16 cellular contexts compared by ENCODE assay signal in the genomic region with DNA sequence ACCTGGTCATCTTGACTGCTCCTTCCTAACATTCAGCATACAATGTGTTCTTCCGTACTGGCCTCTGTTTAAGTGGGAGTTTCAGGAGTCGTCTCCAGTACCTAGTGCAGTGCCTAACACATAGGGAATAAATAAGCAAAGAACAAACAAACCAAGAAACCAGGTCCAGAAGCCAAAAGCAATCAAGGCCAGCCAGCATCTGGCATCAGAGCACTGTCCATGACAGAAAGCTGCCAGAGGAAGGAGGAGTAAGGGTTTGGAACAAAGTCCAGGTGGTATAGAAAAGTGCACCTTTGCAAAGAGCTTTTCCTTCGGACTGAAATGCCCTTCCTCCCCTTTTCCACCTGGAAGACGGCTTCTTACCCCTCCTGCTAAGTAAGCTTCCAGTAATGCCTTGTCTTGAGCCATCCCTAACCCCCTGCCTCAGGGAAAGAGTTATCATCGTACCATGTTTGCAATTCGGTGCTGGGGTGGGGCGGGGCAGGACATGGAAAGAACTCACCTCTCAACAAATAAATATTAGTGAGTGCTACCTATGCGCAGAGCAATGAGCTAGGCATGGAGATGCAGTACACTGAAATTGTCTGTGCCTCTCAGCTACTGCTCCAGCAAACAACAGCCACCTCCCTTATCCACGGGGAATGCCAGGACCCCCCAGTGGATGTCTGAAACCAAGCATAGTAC. TPM values are rescaled to one million over a fixed set of nuclear protein-coding genes. Genes with fewer than 3 reads are reported as not detected.
DNase-seq lines count a peak whose midpoint lies in the region; ATAC-seq and TF ChIP-seq lines count a peak whose summit lies in the region.
"Had no signal": no experiment of that assay in that cellular context is flagged by ENCODE, and none has a peak within 500 bp of the region (broad histone marks: within the 10 kb centered on the region; RNA-seq: fewer than 3 reads in every experiment).

No MANE protein-coding gene starts in this region.

- H3K9me3 ChIP-seq in upper lobe of left lung, result no peaks in the 10 kb centered on the region
- H3K9me3 ChIP-seq: ovary had no signal

- H3K4me3 ChIP-seq in upper lobe of left lung, result no peak overlapping the region
- H3K4me3 ChIP-seq: ovary, skin epidermis had no signal

- no peak for TF ChIP-seq CTCF in natural killer cell (IDR thresholded peaks at IDR 0.05)
- no peak for TF ChIP-seq CTCF in upper lobe of left lung (IDR thresholded peaks at IDR 0.05)

- TF ChIP-seq POLR2A in upper lobe of left lung (IDR thresholded peaks at IDR 0.05), result no peak

- CTCF ChIA-PET in HEK293T (lab: Yijun Ruan, JAX), result no interaction called here

- H3K4me1 ChIP-seq in upper lobe of left lung, result no peaks in the 10 kb centered on the region

- H3K9me3 Mint-ChIP-seq in natural killer cell treated with Interleukin-12 subunit alpha and Interleukin-12 subunit beta and Interleukin-15 and Interleukin-18, amount 100 ng/mL, for 72 hours, result no peaks in the 10 kb centered on the region
- no peaks in the 10 kb centered on the region for H3K9me3 Mint-ChIP-seq in natural killer cell
- H3K9me3 Mint-ChIP-seq: activated B cell treated with CpG ODN at 0.5 μM for 24 hours had no signal

- no peak for DNase-seq in natural killer cell treated with Interleukin-12 subunit alpha and Interleukin-12 subunit beta and Interleukin-15 and Interleukin-18, amount 100 ng/mL, for 72 hours (ENCODE audit: low spot score)
- DNase-seq in natural killer cell (no peak), ecto neural progenitor cell (ENCODE audit: low spot score) (peak; percentile 39), HCEC 1CT (no peak), upper lobe of left lung (no peak), HEK293T (ENCODE audit: extremely low spot score) (no peak)
- DNase-seq: activated B cell treated with CpG ODN at 0.5 μM for 24 hours, glutamatergic neuron, H7, Karpas-422, NCI-H1436 treated with DMSO at 0.1 percent for 48 hours, NCI-H446, ovary had no signal

- H3K27me3 Mint-ChIP-seq in natural killer cell treated with Interleukin-12 subunit alpha and Interleukin-12 subunit beta and Interleukin-15 and Interleukin-18, amount 100 ng/mL, for 72 hours, result peaks cover 14 to 32% of the 10 kb centered on the region in 2 donors
- peaks cover 23 to 24% of the 10 kb centered on the region in 2 donors for H3K27me3 Mint-ChIP-seq in natural killer cell (ENCODE audit: low read depth in 2 of 2)

- intact Hi-C loops in natural killer cell (cut with micrococcal nuclease), result no loop called here

- TF ChIP-seq EP300 in upper lobe of left lung (IDR thresholded peaks at IDR 0.05), result no peak

- peaks cover 20 to 27% of the 10 kb centered on the region in 2 donors for H3K4me1 Mint-ChIP-seq in natural killer cell treated with Interleukin-12 subunit alpha and Interleukin-12 subunit beta and Interleukin-15 and Interleukin-18, amount 100 ng/mL, for 72 hours (ENCODE audit: low read depth in 2 of 2)
- H3K4me1 Mint-ChIP-seq in natural killer cell, result peaks cover 16% of the 10 kb centered on the region in 2 donors

- no peaks in the 10 kb centered on the region for H3K36me3 ChIP-seq in upper lobe of left lung
- H3K36me3 ChIP-seq: ovary had no signal

- POLR2A ChIA-PET in HEK293T (lab: Yijun Ruan, JAX), result interaction anchor here (0.8 kb wide), 1 partner anchor 298 kb away, joined by 3 read pairs; no protein-coding TSS in a partner anchor

- no peak overlapping the region for H3K4me3 Mint-ChIP-seq in natural killer cell treated with Interleukin-12 subunit alpha and Interleukin-12 subunit beta and Interleukin-15 and Interleukin-18, amount 100 ng/mL, for 72 hours
- no peak overlapping the region for H3K4me3 Mint-ChIP-seq in natural killer cell

- WGBS in upper lobe of left lung, 2 donors, result 88 to 92% methylated on average over 9 of the region's 9 CpGs

- ATAC-seq in natural killer cell treated with Interleukin-12 subunit alpha and Interleukin-12 subunit beta and Interleukin-15 and Interleukin-18, amount 100 ng/mL, for 72 hours, result no peak
- ATAC-seq in natural killer cell (no peak), SK-N-SH treated with all-trans-retinoic acid at 6 μM for 48 hours (peak; percentile 39), GM21723 (IDR thresholded peaks at IDR 0.05; ENCODE audit: unreplicated experiment) (no peak), upper lobe of left lung (ENCODE audit: low FRiP score in 2 of 2) (no peak)

- H3K27ac ChIP-seq in upper lobe of left lung, result no peak overlapping the region
- H3K27ac ChIP-seq: ovary, skin epidermis had no signal

- no peaks in the 10 kb centered on the region for H3K36me3 Mint-ChIP-seq in natural killer cell treated with Interleukin-12 subunit alpha and Interleukin-12 subunit beta and Interleukin-15 and Interleukin-18, amount 100 ng/mL, for 72 hours
- no peaks in the 10 kb centered on the region for H3K36me3 Mint-ChIP-seq in natural killer cell

- peak overlapping the region; percentile 65 to 87 for H3K27ac Mint-ChIP-seq in natural killer cell treated with Interleukin-12 subunit alpha and Interleukin-12 subunit beta and Interleukin-15 and Interleukin-18, amount 100 ng/mL, for 72 hours
- peak overlapping the region in 1 of 2 donors; percentile 69 for H3K27ac Mint-ChIP-seq in natural killer cell

- no peaks in the 10 kb centered on the region for H3K27me3 ChIP-seq in upper lobe of left lung
- H3K27me3 ChIP-seq: ovary had no signal

TF ChIP-seq in SK-N-SH treated with all-trans-retinoic acid at 6 μM for 48 hours, 23 proteins besides CTCF, POLR2A, EP300 and RAD21:
- no peak for TF ChIP-seq ZNF565 (CRISPR knock-in tag; conservative IDR thresholded peaks at IDR 0.05; ENCODE audit: low read depth)
- no peak for TF ChIP-seq ZC3H10 (CRISPR knock-in tag; IDR thresholded peaks at IDR 0.05)
- TF ChIP-seq ZFP30 (CRISPR knock-in tag; IDR thresholded peaks at IDR 0.05), result no peak
- TF ChIP-seq BACH2 (CRISPR knock-in tag; IDR thresholded peaks at IDR 0.05; ENCODE audit: borderline replicate concordance), result no peak
- TF ChIP-seq, protein P1, sequence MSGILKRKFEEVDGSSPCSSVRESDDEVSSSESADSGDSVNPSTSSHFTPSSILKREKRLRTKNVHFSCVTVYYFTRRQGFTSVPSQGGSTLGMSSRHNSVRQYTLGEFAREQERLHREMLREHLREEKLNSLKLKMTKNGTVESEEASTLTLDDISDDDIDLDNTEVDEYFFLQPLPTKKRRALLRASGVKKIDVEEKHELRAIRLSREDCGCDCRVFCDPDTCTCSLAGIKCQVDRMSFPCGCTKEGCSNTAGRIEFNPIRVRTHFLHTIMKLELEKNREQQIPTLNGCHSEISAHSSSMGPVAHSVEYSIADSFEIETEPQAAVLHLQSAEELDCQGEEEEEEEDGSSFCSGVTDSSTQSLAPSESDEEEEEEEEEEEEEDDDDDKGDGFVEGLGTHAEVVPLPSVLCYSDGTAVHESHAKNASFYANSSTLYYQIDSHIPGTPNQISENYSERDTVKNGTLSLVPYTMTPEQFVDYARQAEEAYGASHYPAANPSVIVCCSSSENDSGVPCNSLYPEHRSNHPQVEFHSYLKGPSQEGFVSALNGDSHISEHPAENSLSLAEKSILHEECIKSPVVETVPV (CRISPR knock-in tag; IDR thresholded peaks at IDR 0.05), result no peak
- TF ChIP-seq ARNTL (CRISPR knock-in tag; IDR thresholded peaks at IDR 0.05; ENCODE audit: borderline replicate concordance, low read depth), result no peak
- no peak for TF ChIP-seq ISL1 (CRISPR knock-in tag; IDR thresholded peaks at IDR 0.05)
- TF ChIP-seq ZNF8 (CRISPR knock-in tag; IDR thresholded peaks at IDR 0.05), result no peak
TF ChIP-seq in SK-N-SH treated with all-trans-retinoic acid at 6 μM for 48 hours: peak in this region for 0.

TF ChIP-seq in HEK293T, 16 proteins besides CTCF, POLR2A, EP300 and RAD21:
- TF ChIP-seq ELF4 (IDR thresholded peaks at IDR 0.05), result no peak
- TF ChIP-seq LEF1 (IDR thresholded peaks at IDR 0.05; ENCODE audit: borderline replicate concordance), result no peak
- TF ChIP-seq BHLHE40 (IDR thresholded peaks at IDR 0.05; ENCODE audit: borderline replicate concordance), result no peak
- no peak for TF ChIP-seq HDGF (IDR thresholded peaks at IDR 0.05; ENCODE audit: borderline replicate concordance)
- no peak for TF ChIP-seq ARNT (IDR thresholded peaks at IDR 0.05)

RNA-seq across cellular contexts. Expression of gene C17orf67, which starts 47.6 kb away (rescaled TPM):
- 1 to 10 TPM; 1.9 to 4.7 TPM for total RNA-seq in natural killer cell treated with Interleukin-12 subunit alpha and Interleukin-12 subunit beta and Interleukin-15 and Interleukin-18, amount 100 ng/mL, for 72 hours
- total RNA-seq in natural killer cell (1 to 10 TPM; 3.4 to 4.8 (median 3.5) TPM), upper lobe of left lung (1 to 10 TPM in 4 of 6 donors, under 1 TPM in 2; 0.76 to 4.2 (median 1.6) TPM)

RNA-seq across cellular contexts. Expression of gene DGKE, which starts 47.8 kb away (rescaled TPM):
- 10 to 100 TPM; 21.3 to 39.4 TPM for total RNA-seq in natural killer cell treated with Interleukin-12 subunit alpha and Interleukin-12 subunit beta and Interleukin-15 and Interleukin-18, amount 100 ng/mL, for 72 hours
- total RNA-seq in natural killer cell (10 to 100 TPM; 19.3 to 31.0 (median 29.5) TPM), upper lobe of left lung (10 to 100 TPM in 3 of 6 donors, 1 to 10 TPM in 3; 4.3 to 23.8 (median 9.2) TPM)
